Comparison of ENCODE assay signal across 5 cellular contexts in the genomic region with DNA sequence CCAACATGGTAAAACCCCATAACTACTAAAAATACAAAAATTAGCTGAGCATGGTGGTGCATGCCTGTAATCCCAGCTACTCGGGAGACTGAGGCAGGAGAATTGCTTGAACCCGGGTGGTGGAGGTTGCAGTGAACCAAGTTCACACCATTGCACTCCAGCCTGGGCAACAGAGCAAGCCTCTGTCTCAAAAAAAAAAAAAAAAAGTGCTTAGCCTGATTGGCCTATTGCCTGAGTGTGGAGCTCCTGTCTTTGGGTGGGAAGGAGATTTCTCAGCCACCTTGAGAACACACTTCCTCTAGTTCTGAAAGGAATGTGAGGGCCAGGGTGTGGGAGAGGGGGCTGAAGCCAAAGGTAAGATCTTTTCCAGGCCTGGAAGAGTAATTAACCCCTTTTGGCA. TPM values are rescaled to one million over a fixed set of nuclear protein-coding genes. Genes with fewer than 3 reads are reported as not detected.
DNase-seq lines count a peak whose midpoint lies in the region; ATAC-seq, FAIRE-seq and TF ChIP-seq lines count a peak whose summit lies in the region.
"Not testable (repeated sequence)": the region's sequence is repeated elsewhere in the genome, so short reads cannot be mapped to it uniquely, and the experiment has no call there.

No MANE protein-coding gene starts in this region.

- not testable (repeated sequence) for DNase-seq in A673 (ENCODE audit: low spot score); Panc1 (ENCODE audit: low read depth, low spot score); K562 (ENCODE audit: extremely low read depth in 1 of 4, low spot score in 3 of 4)
- DNase-seq in H7 (peak; percentile 22), mesendoderm (peak; percentile 66)

- 56% methylated on average over 2 of the region's 2 CpGs for WGBS in K562 (ENCODE audit: insufficient coverage, low coverage, missing lambda C conversion rate)
- no CpG with 5 or more reads among the region's 2 CpGs for WGBS in mesendoderm (ENCODE audit: extremely low coverage, insufficient coverage, low lambda C conversion rate)

- H3K4me2 ChIP-seq in K562 (ENCODE audit: insufficient read depth, low read length); mesendoderm (ENCODE audit: low read length): not testable (repeated sequence)

- H3K4me1 ChIP-seq in A673 (ENCODE audit: insufficient read depth, low read length, poor library complexity, severe bottlenecking): peaks cover 17% of the 10 kb centered on the region
- not testable (repeated sequence) for H3K4me1 ChIP-seq in Panc1 (ENCODE audit: control insufficient read depth, insufficient read depth, low read length); K562 (replicated peaks in 1 of 2; ENCODE audit: control insufficient read depth in 2 of 2, insufficient read depth in 2 of 2, low read length in 2 of 2); mesendoderm (ENCODE audit: control insufficient read depth, low read depth, low read length)

- peak; percentile 14 to 44; a peak in 3 of 4 replicates for TF ChIP-seq RAD21 in K562 (CRISPR knock-in tag; conservative IDR thresholded peaks at IDR 0.05 in 1 of 2, IDR thresholded peaks at IDR 0.05 in 1 of 2)

- not testable (repeated sequence) for H3K79me1 ChIP-seq in mesendoderm (ENCODE audit: low read length)

- not testable (repeated sequence) for H3K56ac ChIP-seq in mesendoderm (ENCODE audit: low read length)

- in situ Hi-C loops in Panc1 (cut with HindIII; ENCODE audit: low pct_unique_long_range_greater_than_20kb, low sequenced_read_pairs); K562 (cut with MboI): not testable (repeated sequence)

- TF ChIP-seq CTCF in A673 (conservative IDR thresholded peaks at IDR 0.05; ENCODE audit: low read depth, low read length); Panc1 (IDR thresholded peaks at IDR 0.05): not testable (repeated sequence)
- TF ChIP-seq CTCF in K562 (IDR thresholded peaks at IDR 0.05 in 2 of 3, conservative IDR thresholded peaks at IDR 0.05 in 1 of 3; ENCODE audit: insufficient read depth in 2 of 3, low read depth in 1 of 3, low read length in 3 of 3): peak in 1 of 3 experiments; percentile 33; a peak in 2 of 6 replicates

- H3K23ac ChIP-seq in mesendoderm (ENCODE audit: low read length): not testable (repeated sequence)

- not testable (repeated sequence) for ATAC-seq in Panc1
- ATAC-seq in K562: peak; percentile 13; the same call in 2 of the 3 replicates

- H3K79me2 ChIP-seq in K562 (ENCODE audit: control insufficient read depth, insufficient read depth, low read length); mesendoderm (ENCODE audit: control insufficient read depth, insufficient read depth, low read length): not testable (repeated sequence)

- not testable (repeated sequence) for H3K18ac ChIP-seq in mesendoderm (ENCODE audit: low read length)

- intact Hi-C loops in A673 (cut with micrococcal nuclease; ENCODE audit: unreplicated experiment); Panc1 (cut with micrococcal nuclease; ENCODE audit: unreplicated experiment): not testable (repeated sequence)
- intact Hi-C loops in K562 (cut with micrococcal nuclease): loop anchor here (10.0 kb wide), 2 partner anchors 189 to 289 kb away; a partner anchor contains a TSS

- POLR2A ChIA-PET in A673 (lab: Charles Lee; ENCODE audit: low non-redundant PET): not testable (repeated sequence)
- POLR2A ChIA-PET in Panc1 (lab: Charles Lee) (interaction anchor here (0.7 kb wide), 2 partner anchors 10 to 15 kb away, joined by 3 to 9 read pairs; no protein-coding TSS in a partner anchor), K562 (lab: Yijun Ruan, JAX) (interaction anchor here (0.6 to 2.0 kb wide), 5 partner anchors 16 to 72 kb away, joined by 3 to 5 read pairs (median 4); a partner anchor contains a TSS)

- H2BK15ac ChIP-seq in mesendoderm (replicated peaks; ENCODE audit: low read depth): not testable (repeated sequence)

- H2AK5ac ChIP-seq in mesendoderm (ENCODE audit: low read length): not testable (repeated sequence)

- not testable (repeated sequence) for TF ChIP-seq EP300 in K562 (IDR thresholded peaks at IDR 0.05; ENCODE audit: low read length)

- H2BK5ac ChIP-seq in mesendoderm (ENCODE audit: low read length): not testable (repeated sequence)

- H3K36me3 ChIP-seq in A673 (ENCODE audit: insufficient read depth, low read length, poor library complexity, severe bottlenecking); H7 (replicated peaks; ENCODE audit: control insufficient read depth, insufficient read depth, low read length); Panc1 (ENCODE audit: control insufficient read depth, insufficient read depth, low read length); K562 (ENCODE audit: control insufficient read depth, insufficient read depth, low read length); mesendoderm (ENCODE audit: control insufficient read depth, insufficient read depth, low read length): not testable (repeated sequence)

- H2BK120ac ChIP-seq in mesendoderm (ENCODE audit: low read depth, low read length): not testable (repeated sequence)

- H3K27ac ChIP-seq in A673 (ENCODE audit: low read depth, low read length, poor library complexity, severe bottlenecking) (peak overlapping the region; percentile 12), Panc1 (ENCODE audit: low read length) (peak overlapping the region; percentile 13; the same call in 1 of the 2 replicates), K562 (ENCODE audit: extremely low read depth, low read depth, low read length) (peak overlapping the region; percentile 4; the same call in 1 of the 3 replicates)
- H3K27ac ChIP-seq in mesendoderm (ENCODE audit: low read depth, low read length): not testable (repeated sequence)

- H3K9ac ChIP-seq in K562 (ENCODE audit: insufficient read depth in 1 of 2, low read depth in 2 of 2, low read length in 2 of 2); mesendoderm (ENCODE audit: low read length): not testable (repeated sequence)

- not testable (repeated sequence) for FAIRE-seq in K562 (lab: Jason Lieb, UNC)

- not testable (repeated sequence) for H3K4ac ChIP-seq in mesendoderm (ENCODE audit: low read depth, low read length)

- H3K9me1 ChIP-seq in K562 (ENCODE audit: control insufficient read depth, insufficient read depth, low read length): not testable (repeated sequence)

- TF ChIP-seq POLR2A in K562 (conservative IDR thresholded peaks at IDR 0.05): not testable (repeated sequence)

- not testable (repeated sequence) for H3K4me3 ChIP-seq in A673 (ENCODE audit: low read depth, low read length, poor library complexity, severe bottlenecking); H7 (ENCODE audit: insufficient read depth, low read depth, low read length); Panc1 (ENCODE audit: low read depth in 2 of 2, low read length in 2 of 2); K562; mesendoderm (ENCODE audit: low read length)

- H4K5ac ChIP-seq in mesendoderm (ENCODE audit: low read length): not testable (repeated sequence)

- not testable (repeated sequence) for H3K9me3 ChIP-seq in A673 (ENCODE audit: low read depth, low read length, poor library complexity, severe bottlenecking); Panc1 (ENCODE audit: control insufficient read depth, insufficient read depth, low read depth, low read length); K562 (replicated peaks; ENCODE audit: control insufficient read depth, insufficient read depth, low read depth, low read length)

- not testable (repeated sequence) for H4K20me1 ChIP-seq in K562 (replicated peaks; ENCODE audit: control insufficient read depth, insufficient read depth, low read length)

- CTCF ChIA-PET in A673 (lab: Charles Lee): not testable (repeated sequence)
- CTCF ChIA-PET in Panc1 (lab: Charles Lee) (interaction anchor here (0.6 kb wide), 1 partner anchor 57 kb away, joined by 7 read pairs; no protein-coding TSS in a partner anchor), K562 (lab: Yijun Ruan, JAX; ENCODE audit: low intra/inter-chr PET ratio) (interaction anchor here (3.9 kb wide), 1 partner anchor 76 kb away, joined by 27 read pairs; no protein-coding TSS in a partner anchor)

- not testable (repeated sequence) for H4K8ac ChIP-seq in mesendoderm (ENCODE audit: low read depth, low read length)

- not testable (repeated sequence) for H2AFZ ChIP-seq in K562 (ENCODE audit: low read depth, low read length)

- BruUV-seq in A673 (replicated peaks; lab: Mats Ljungman, UMichigan); Panc1 (replicated peaks; lab: Mats Ljungman, UMichigan); K562 (replicated peaks; lab: Mats Ljungman, UMichigan): not testable (repeated sequence)

- H3K27me3 ChIP-seq in A673 (replicated peaks; ENCODE audit: insufficient read depth, low read depth, low read length, poor library complexity); H7 (ENCODE audit: control insufficient read depth, insufficient read depth, low read length); Panc1 (ENCODE audit: control insufficient read depth, insufficient read depth, low read length); K562 (ENCODE audit: control insufficient read depth in 2 of 2, insufficient read depth in 2 of 2, low read length in 2 of 2); mesendoderm (ENCODE audit: insufficient read depth, low read length, poor library complexity): not testable (repeated sequence)

RNA-seq across cellular contexts. Expression of a gene that starts 9.2 kb away (rescaled TPM):
- total RNA-seq in A673 (2021): 43.4 and 55.4 TPM in 2 replicates
- 31.6 and 48.5 TPM in 2 replicates for total RNA-seq in H7 (2014; rRNA removed; shearing (Covaris generic))
- 44.9 TPM for total RNA-seq in Panc1 (2021; ENCODE audit: unreplicated experiment)
- 74.8 TPM for polyA plus RNA-seq in Panc1 (2012; ENCODE audit: insufficient read length)
- total RNA-seq in K562 (2011; cell fraction: chromatin; rRNA removed; ENCODE audit: low replicate concordance): 9.8 and 24.5 TPM in 2 replicates
- total RNA-seq in K562 (2011; cell fraction: nucleolus; rRNA removed): 24.9 and 37.9 TPM in 2 replicates
- total RNA-seq in K562 (2011; cell fraction: nucleoplasm; rRNA removed): 34.2 and 46.5 TPM in 2 replicates
- total RNA-seq in K562 (2014; rRNA removed): 11.1 and 21.5 TPM in 2 replicates
- total RNA-seq in K562 (2014; rRNA removed; fragmentation: Illumina TruSeq; extraction: Trizol): 6.7 and 7.5 TPM in 2 replicates
- 7.8 and 9.6 TPM in 2 replicates for total RNA-seq in K562 (2015; rRNA removed; fragmentation: Illumina TruSeq; extraction: Trizol)
- total RNA-seq in K562 (2021): 26.7 and 28.5 TPM in 2 replicates
- polyA plus RNA-seq in K562 (2011; rRNA removed): 13.1 and 37.5 TPM in 2 replicates
- polyA plus RNA-seq in K562 (2011; cell fraction: cytosol; rRNA removed): 54.0 and 57.8 TPM in 2 replicates
- 24.4 and 24.6 TPM in 2 replicates for polyA plus RNA-seq in K562 (2011; cell fraction: nucleus; rRNA removed)
- 21.9 and 37.5 TPM in 2 replicates for polyA plus RNA-seq in K562 (2012)
- 24.3 and 24.7 TPM in 2 replicates for polyA plus RNA-seq in K562 (2014; fragmentation: Illumina TruSeq; extraction: Trizol)
- 1 to 10 TPM; 7.9 to 8.3 TPM for polyA plus RNA-seq in K562 (2014; fragmentation: Nextera tagmentation; extraction: Ambion mirVana)
- 24.8 and 29.7 TPM in 2 replicates for polyA plus RNA-seq in K562 (2014; rRNA removed)
- 8.2 and 13.0 TPM in 2 replicates for polyA minus RNA-seq in K562 (2011; rRNA and poly(A)+ RNA removed)
- 14.1 and 27.3 TPM in 2 replicates for polyA minus RNA-seq in K562 (2011; cell fraction: cytosol; rRNA and poly(A)+ RNA removed)
- 5.0 and 5.7 TPM in 2 replicates for polyA minus RNA-seq in K562 (2011; cell fraction: nucleus; rRNA and poly(A)+ RNA removed)
- 10.5 TPM for polyA plus RNA-seq in mesendoderm (2013, experiment 1 of 2)
- polyA plus RNA-seq in mesendoderm (2013, experiment 2 of 2): 10.6 TPM

RNA-seq across cellular contexts. Expression of a gene that starts 24.4 kb away (rescaled TPM):
- total RNA-seq in A673 (2021): 43.4 and 59.6 TPM in 2 replicates
- total RNA-seq in H7 (2014; rRNA removed; shearing (Covaris generic)): 11.7 and 17.6 TPM in 2 replicates
- total RNA-seq in Panc1 (2021; ENCODE audit: unreplicated experiment): 35.6 TPM
- 41.6 TPM for polyA plus RNA-seq in Panc1 (2012; ENCODE audit: insufficient read length)
- 20.3 and 47.6 TPM in 2 replicates for total RNA-seq in K562 (2011; cell fraction: chromatin; rRNA removed; ENCODE audit: low replicate concordance)
- 45.7 and 51.3 TPM in 2 replicates for total RNA-seq in K562 (2011; cell fraction: nucleolus; rRNA removed)
- 38.2 and 39.5 TPM in 2 replicates for total RNA-seq in K562 (2011; cell fraction: nucleoplasm; rRNA removed)
- 113 and 114 TPM in 2 replicates for total RNA-seq in K562 (2014; rRNA removed)
- total RNA-seq in K562 (2014; rRNA removed; fragmentation: Illumina TruSeq; extraction: Trizol): 43.5 and 47.4 TPM in 2 replicates
- total RNA-seq in K562 (2015; rRNA removed; fragmentation: Illumina TruSeq; extraction: Trizol): 22.1 and 23.0 TPM in 2 replicates
- 102 and 110 TPM in 2 replicates for total RNA-seq in K562 (2021)
- polyA plus RNA-seq in K562 (2011; rRNA removed): 44.4 and 114 TPM in 2 replicates
- polyA plus RNA-seq in K562 (2011; cell fraction: cytosol; rRNA removed): 105 and 109 TPM in 2 replicates
- polyA plus RNA-seq in K562 (2011; cell fraction: nucleus; rRNA removed): 42.6 and 66.5 TPM in 2 replicates
- 40.1 and 401 TPM in 2 replicates for polyA plus RNA-seq in K562 (2012)
- polyA plus RNA-seq in K562 (2014; fragmentation: Illumina TruSeq; extraction: Trizol): 55.3 and 78.6 TPM in 2 replicates
- 10 to 100 TPM; 12.1 to 14.9 TPM for polyA plus RNA-seq in K562 (2014; fragmentation: Nextera tagmentation; extraction: Ambion mirVana)
- 78.8 and 80.6 TPM in 2 replicates for polyA plus RNA-seq in K562 (2014; rRNA removed)
- polyA minus RNA-seq in K562 (2011; rRNA and poly(A)+ RNA removed): 33.3 and 53.8 TPM in 2 replicates
- polyA minus RNA-seq in K562 (2011; cell fraction: cytosol; rRNA and poly(A)+ RNA removed): 37.2 and 88.9 TPM in 2 replicates
- 9.7 and 26.4 TPM in 2 replicates for polyA minus RNA-seq in K562 (2011; cell fraction: nucleus; rRNA and poly(A)+ RNA removed)
- polyA plus RNA-seq in mesendoderm (2013, experiment 1 of 2): 9.3 TPM
- polyA plus RNA-seq in mesendoderm (2013, experiment 2 of 2): 10.0 TPM

RNA-seq across cellular contexts. Expression of a gene that starts 30.8 kb away (rescaled TPM):
- 41.0 and 51.0 TPM in 2 replicates for total RNA-seq in A673 (2021)
- total RNA-seq in H7 (2014; rRNA removed; shearing (Covaris generic)): 14.7 and 15.7 TPM in 2 replicates
- total RNA-seq in Panc1 (2021; ENCODE audit: unreplicated experiment): 48.6 TPM
- 52.3 TPM for polyA plus RNA-seq in Panc1 (2012; ENCODE audit: insufficient read length)
- total RNA-seq in K562 (2011; cell fraction: chromatin; rRNA removed; ENCODE audit: low replicate concordance): 5.5 and 9.5 TPM in 2 replicates
- total RNA-seq in K562 (2011; cell fraction: nucleolus; rRNA removed): 8.4 and 9.8 TPM in 2 replicates
- total RNA-seq in K562 (2011; cell fraction: nucleoplasm; rRNA removed): 8.9 and 11.8 TPM in 2 replicates
- total RNA-seq in K562 (2014; rRNA removed): 6.5 and 9.2 TPM in 2 replicates
- 1.3 and 1.4 TPM in 2 replicates for total RNA-seq in K562 (2014; rRNA removed; fragmentation: Illumina TruSeq; extraction: Trizol)
- total RNA-seq in K562 (2015; rRNA removed; fragmentation: Illumina TruSeq; extraction: Trizol): 2.6 and 2.8 TPM in 2 replicates
- 26.1 and 26.3 TPM in 2 replicates for total RNA-seq in K562 (2021)
- 1.8 and 3.5 TPM in 2 replicates for polyA plus RNA-seq in K562 (2011; rRNA removed)
- 2.4 and 2.8 TPM in 2 replicates for polyA plus RNA-seq in K562 (2011; cell fraction: cytosol; rRNA removed)
- 9.5 and 9.7 TPM in 2 replicates for polyA plus RNA-seq in K562 (2011; cell fraction: nucleus; rRNA removed)
- polyA plus RNA-seq in K562 (2012): 13.7 and 13.9 TPM in 2 replicates
- polyA plus RNA-seq in K562 (2014; fragmentation: Illumina TruSeq; extraction: Trizol): 6.7 and 7.4 TPM in 2 replicates
- polyA plus RNA-seq in K562 (2014; fragmentation: Nextera tagmentation; extraction: Ambion mirVana): under 1 TPM; 0.42 to 0.48 TPM
- 6.7 and 9.6 TPM in 2 replicates for polyA plus RNA-seq in K562 (2014; rRNA removed)
- polyA minus RNA-seq in K562 (2011; rRNA and poly(A)+ RNA removed): 2.0 and 2.9 TPM in 2 replicates
- polyA minus RNA-seq in K562 (2011; cell fraction: cytosol; rRNA and poly(A)+ RNA removed): 4.7 and 7.1 TPM in 2 replicates
- 2.7 and 5.2 TPM in 2 replicates for polyA minus RNA-seq in K562 (2011; cell fraction: nucleus; rRNA and poly(A)+ RNA removed)
- 15.5 TPM for polyA plus RNA-seq in mesendoderm (2013, experiment 1 of 2)
- polyA plus RNA-seq in mesendoderm (2013, experiment 2 of 2): 15.5 TPM

RNA-seq across cellular contexts. Expression of a gene that starts 51.9 kb away (rescaled TPM):
- total RNA-seq in A673 (2021) (71.9 and 72.0 TPM in 2 replicates), Panc1 (2021; ENCODE audit: unreplicated experiment) (97.1 TPM), K562 (2014; rRNA removed) (46.1 and 58.1 TPM in 2 replicates), K562 (2014; rRNA removed; fragmentation: Illumina TruSeq; extraction: Trizol) (18.4 and 22.1 TPM in 2 replicates), K562 (2015; rRNA removed; fragmentation: Illumina TruSeq; extraction: Trizol) (18.0 and 19.3 TPM in 2 replicates), K562 (2021) (51.7 and 54.2 TPM in 2 replicates)
- total RNA-seq in H7 (2014; rRNA removed; shearing (Covaris generic)): 53.9 and 61.9 TPM in 2 replicates
- 109 TPM for polyA plus RNA-seq in Panc1 (2012; ENCODE audit: insufficient read length)
- total RNA-seq in K562 (2011; cell fraction: chromatin; rRNA removed; ENCODE audit: low replicate concordance): 91.7 and 117 TPM in 2 replicates
- 53.4 and 61.7 TPM in 2 replicates for total RNA-seq in K562 (2011; cell fraction: nucleolus; rRNA removed)
- 62.0 and 75.0 TPM in 2 replicates for total RNA-seq in K562 (2011; cell fraction: nucleoplasm; rRNA removed)
- polyA plus RNA-seq in K562 (2011; rRNA removed) (37.6 and 58.2 TPM in 2 replicates), K562 (2014; fragmentation: Illumina TruSeq; extraction: Trizol) (26.5 and 37.1 TPM in 2 replicates), K562 (2014; fragmentation: Nextera tagmentation; extraction: Ambion mirVana) (1 to 10 TPM; 5.9 to 8.3 TPM), K562 (2014; rRNA removed) (52.7 and 59.3 TPM in 2 replicates)
- 41.1 and 50.2 TPM in 2 replicates for polyA plus RNA-seq in K562 (2011; cell fraction: cytosol; rRNA removed)
- polyA plus RNA-seq in K562 (2011; cell fraction: nucleus; rRNA removed): 71.7 and 92.4 TPM in 2 replicates
- 38.5 and 194 TPM in 2 replicates for polyA plus RNA-seq in K562 (2012)
- 16.0 and 22.1 TPM in 2 replicates for polyA minus RNA-seq in K562 (2011; rRNA and poly(A)+ RNA removed)
- 16.1 and 28.0 TPM in 2 replicates for polyA minus RNA-seq in K562 (2011; cell fraction: cytosol; rRNA and poly(A)+ RNA removed)
- polyA minus RNA-seq in K562 (2011; cell fraction: nucleus; rRNA and poly(A)+ RNA removed): 15.3 and 29.2 TPM in 2 replicates
- 38.6 TPM for polyA plus RNA-seq in mesendoderm (2013, experiment 1 of 2)
- 36.6 TPM for polyA plus RNA-seq in mesendoderm (2013, experiment 2 of 2)

RNA-seq across cellular contexts. Expression of a gene that starts 58.8 kb away (rescaled TPM):
- total RNA-seq in A673 (2021) (38.0 and 39.6 TPM in 2 replicates), Panc1 (2021; ENCODE audit: unreplicated experiment) (18.9 TPM), K562 (2014; rRNA removed) (23.2 and 28.2 TPM in 2 replicates), K562 (2014; rRNA removed; fragmentation: Illumina TruSeq; extraction: Trizol) (10.1 and 10.2 TPM in 2 replicates), K562 (2015; rRNA removed; fragmentation: Illumina TruSeq; extraction: Trizol) (12.8 and 13.9 TPM in 2 replicates), K562 (2021) (22.1 and 22.5 TPM in 2 replicates)
- total RNA-seq in H7 (2014; rRNA removed; shearing (Covaris generic)): 24.0 and 27.9 TPM in 2 replicates
- polyA plus RNA-seq in Panc1 (2012; ENCODE audit: insufficient read length): 17.6 TPM
- total RNA-seq in K562 (2011; cell fraction: chromatin; rRNA removed; ENCODE audit: low replicate concordance): 6.9 and 11.2 TPM in 2 replicates
- 9.6 and 12.0 TPM in 2 replicates for total RNA-seq in K562 (2011; cell fraction: nucleolus; rRNA removed)
- 10.6 and 13.3 TPM in 2 replicates for total RNA-seq in K562 (2011; cell fraction: nucleoplasm; rRNA removed)
- polyA plus RNA-seq in K562 (2011; rRNA removed) (21.2 and 22.0 TPM in 2 replicates), K562 (2014; fragmentation: Illumina TruSeq; extraction: Trizol) (16.5 and 17.6 TPM in 2 replicates), K562 (2014; fragmentation: Nextera tagmentation; extraction: Ambion mirVana) (1 to 10 TPM; 2.8 to 4.0 TPM), K562 (2014; rRNA removed) (22.4 and 23.3 TPM in 2 replicates)
- 18.7 and 24.5 TPM in 2 replicates for polyA plus RNA-seq in K562 (2011; cell fraction: cytosol; rRNA removed)
- polyA plus RNA-seq in K562 (2011; cell fraction: nucleus; rRNA removed): 13.2 and 18.2 TPM in 2 replicates
- polyA plus RNA-seq in K562 (2012): 17.7 and 19.5 TPM in 2 replicates
- polyA minus RNA-seq in K562 (2011; rRNA and poly(A)+ RNA removed): 11.1 and 11.7 TPM in 2 replicates
- 10.8 and 12.2 TPM in 2 replicates for polyA minus RNA-seq in K562 (2011; cell fraction: cytosol; rRNA and poly(A)+ RNA removed)
- polyA minus RNA-seq in K562 (2011; cell fraction: nucleus; rRNA and poly(A)+ RNA removed): 3.9 and 9.7 TPM in 2 replicates
- polyA plus RNA-seq in mesendoderm (2013, experiment 1 of 2): 26.5 TPM
- 26.9 TPM for polyA plus RNA-seq in mesendoderm (2013, experiment 2 of 2)
